ENCODE assay signal across 10 cellular contexts in the genomic region with DNA sequence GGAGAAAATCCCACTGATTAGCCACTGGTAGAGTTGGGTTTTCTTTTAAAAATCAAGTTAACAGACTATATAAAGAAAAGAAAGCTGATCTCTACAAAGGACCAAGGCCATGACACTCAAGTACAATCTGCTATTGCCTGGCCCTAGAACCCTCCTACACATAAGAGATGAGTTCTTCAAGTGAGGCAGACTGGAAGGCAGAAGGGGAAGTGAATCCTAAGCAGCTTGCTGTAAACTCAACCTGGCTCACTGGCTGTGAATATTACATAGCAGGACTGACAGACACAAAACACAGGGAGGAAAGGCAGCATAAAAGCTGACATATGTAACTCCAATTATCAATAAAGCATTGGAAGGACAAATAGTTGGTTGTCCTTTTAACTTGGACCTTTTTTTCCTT.
DNase-seq lines count a peak whose midpoint lies in the region; ATAC-seq lines count a peak whose summit lies in the region.
"Had no signal": no experiment of that assay in that cellular context is flagged by ENCODE, and none has a peak within 500 bp of the region (broad histone marks: within the 10 kb centered on the region; RNA-seq: fewer than 3 reads in every experiment).

No MANE protein-coding gene starts in this region.

- H3K36me3 Mint-ChIP-seq in activated T-cell treated with anti-CD3 and anti-CD28 coated beads, Interleukin-2, amount 50 U/mL, for 4 hours (ENCODE audit: insufficient read depth), result peaks cover 31% of the 10 kb centered on the region

- H3K27me3 Mint-ChIP-seq in activated T-cell treated with anti-CD3 and anti-CD28 coated beads, Interleukin-2, amount 50 U/mL, for 4 hours (ENCODE audit: low read depth), result no peaks in the 10 kb centered on the region
- H3K27me3 Mint-ChIP-seq: activated CD4-positive, alpha-beta T cell treated with anti-CD3 and anti-CD28 coated beads, Interleukin-2, amount 10 ng/mL, durations not matched to agents 7 days and 5 days; central memory CD8-positive, alpha-beta T cell had no signal

- H3K4me3 Mint-ChIP-seq in activated T-cell treated with anti-CD3 and anti-CD28 coated beads, Interleukin-2, amount 50 U/mL, for 4 hours, result no peak overlapping the region
- H3K4me3 Mint-ChIP-seq: activated CD4-positive, alpha-beta T cell treated with anti-CD3 and anti-CD28 coated beads, Interleukin-2, amount 10 ng/mL, durations not matched to agents 7 days and 5 days; central memory CD8-positive, alpha-beta T cell had no signal

- H3K9me3 Mint-ChIP-seq in activated T-cell treated with anti-CD3 and anti-CD28 coated beads, Interleukin-2, amount 50 U/mL, for 4 hours, result no peaks in the 10 kb centered on the region
- H3K9me3 Mint-ChIP-seq: activated CD4-positive, alpha-beta T cell treated with anti-CD3 and anti-CD28 coated beads, Interleukin-2, amount 10 ng/mL, durations not matched to agents 7 days and 5 days; central memory CD8-positive, alpha-beta T cell had no signal

- DNase-seq in CD1c-positive myeloid dendritic cell (ENCODE audit: extremely low spot score) (peak; percentile 60), MV-4-11 (lab: John Stamatoyannopoulos, UW) (peak; percentile 79), NCI-H1436 treated with DMSO at 0.1 percent for 48 hours (lab: John Stamatoyannopoulos, UW) (no peak), NCI-H1092 (lab: John Stamatoyannopoulos, UW) (no peak), NCI-H774 (lab: John Stamatoyannopoulos, UW) (no peak)
- no peak for DNase-seq in activated T-cell treated with anti-CD3 and anti-CD28 coated beads, Interleukin-2, amount 50 U/mL, for 4 hours
- DNase-seq: activated CD4-positive, alpha-beta T cell treated with anti-CD3 and anti-CD28 coated beads, Interleukin-2, amount 10 ng/mL, durations not matched to agents 7 days and 5 days had no signal

- peak; percentile 86 for ATAC-seq in GM19023 (IDR thresholded peaks at IDR 0.05; ENCODE audit: unreplicated experiment)
- peak; percentile 72 for ATAC-seq in HG02763 (IDR thresholded peaks at IDR 0.05; ENCODE audit: unreplicated experiment)
- no peak for ATAC-seq in activated T-cell treated with anti-CD3 and anti-CD28 coated beads, Interleukin-2, amount 50 U/mL, for 4 hours

- H3K4me1 Mint-ChIP-seq in activated T-cell treated with anti-CD3 and anti-CD28 coated beads, Interleukin-2, amount 50 U/mL, for 4 hours (ENCODE audit: low read depth), result peaks cover 52% of the 10 kb centered on the region

Comparison
In these comparisons a context has a peak if more than half of its experiments do, and no peak if none do; other contexts are left out.
1. DNase-seq: peak in CD1c-positive myeloid dendritic cell (single experiment) and MV-4-11 (single experiment); none in NCI-H1436 treated with DMSO at 0.1 percent for 48 hours (single experiment), NCI-H1092 (single experiment), NCI-H774 (single experiment) and activated T-cell treated with anti-CD3 and anti-CD28 coated beads, Interleukin-2, amount 50 U/mL, for 4 hours (single experiment).
2. ATAC-seq: peak in GM19023 (single experiment) and HG02763 (single experiment); none in activated T-cell treated with anti-CD3 and anti-CD28 coated beads, Interleukin-2, amount 50 U/mL, for 4 hours (0 of 2).